35 cellular contexts compared by ENCODE assay signal in the genomic region with DNA sequence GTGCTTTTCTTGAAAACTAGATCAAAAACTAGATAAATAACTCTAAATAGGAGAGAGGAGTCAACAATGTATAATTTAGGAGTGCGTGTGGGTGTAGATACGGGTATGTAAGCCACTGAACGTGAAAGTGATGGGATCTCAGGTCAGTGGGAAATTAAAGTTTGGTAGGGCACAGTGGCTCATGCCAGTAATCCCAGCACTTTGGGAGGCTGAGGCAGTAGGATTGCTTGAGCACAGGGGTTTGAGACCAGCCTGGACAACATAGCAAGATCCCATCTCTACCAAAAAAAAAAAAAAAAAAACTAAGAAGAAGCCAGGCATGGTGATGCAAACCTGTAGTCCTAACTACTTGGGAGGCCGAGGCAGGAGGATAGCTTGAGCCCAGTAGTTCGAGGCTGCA.
"Had no signal": no experiment of that assay in that cellular context is flagged by ENCODE, and none has a peak within 500 bp of the region (broad histone marks: within the 10 kb centered on the region; RNA-seq: fewer than 3 reads in every experiment).

No MANE protein-coding gene starts in this region.

- H3K4me2 ChIP-seq: KMS-11 had no signal

- DNase-seq: Karpas-422, Kasumi-1, MG63, MM.1S, MV-4-11, NCI-H1048, NCI-H1092, NCI-H1092 treated with DMSO at 0.1 percent for 48 hours, NCI-H1105, NCI-H1105 treated with DMSO at 0.1 percent for 48 hours, NCI-H1417, NCI-H1417 treated with DMSO at 0.1 percent for 48 hours, NCI-H1436, NCI-H1436 treated with DMSO at 0.1 percent for 48 hours, NCI-H146, NCI-H1694, NCI-H1694 treated with DMSO at 0.1 percent for 48 hours, NCI-H187, NCI-H187 treated with DMSO at 0.1 percent for 48 hours, NCI-H1930, NCI-H2029, NCI-H2029 treated with DMSO at 0.1 percent for 48 hours, NCI-H2081, NCI-H2081 treated with DMSO at 0.1 percent for 48 hours, NCI-H2107, NCI-H2171, NCI-H2171 treated with DMSO at 0.1 percent for 48 hours, NCI-H2227 treated with DMSO at 0.1 percent for 48 hours, NCI-H226, NCI-H345, NCI-H446, NCI-H446 treated with DMSO at 0.1 percent for 48 hours, NCI-H510A, NCI-H510A treated with DMSO at 0.1 percent for 48 hours had no signal

- H3K36me3 ChIP-seq: MG63 had no signal

- H3K27me3 ChIP-seq: MG63 had no signal

- H3K9me3 ChIP-seq: MG63 had no signal

- H3K4me3 ChIP-seq: MG63 had no signal

- H3K9ac ChIP-seq: KMS-11 had no signal

- H3K27ac ChIP-seq: KMS-11 had no signal
